35 cellular contexts compared by ENCODE assay signal in the genomic region with DNA sequence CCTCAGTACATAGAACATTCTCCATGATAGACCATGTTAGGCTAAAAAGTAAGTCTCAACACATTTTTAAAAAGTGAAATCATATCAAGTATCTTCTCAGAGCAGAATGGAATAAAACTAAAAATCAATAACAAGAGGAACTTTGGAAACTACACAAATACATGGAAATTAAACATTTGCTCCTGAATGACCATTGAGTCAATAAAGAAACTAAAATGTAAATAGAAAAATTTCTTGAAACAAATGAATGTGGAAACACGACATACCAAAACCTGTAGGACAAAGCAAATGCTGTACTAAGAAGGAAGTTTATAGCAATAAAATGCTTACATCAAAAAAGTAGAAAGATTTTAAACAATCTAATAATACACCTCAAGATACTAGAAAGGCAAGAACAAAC.
"Had no signal": no experiment of that assay in that cellular context is flagged by ENCODE, and none has a peak within 500 bp of the region (broad histone marks: within the 10 kb centered on the region; RNA-seq: fewer than 3 reads in every experiment).

No MANE protein-coding gene starts in this region.

- H3K27me3 ChIP-seq: MG63 had no signal

- H3K4me3 ChIP-seq: MG63 had no signal

- H3K9me3 ChIP-seq: MG63 had no signal

- DNase-seq: Karpas-422, Kasumi-1, MG63, MM.1S, MV-4-11, NCI-H1048, NCI-H1092, NCI-H1092 treated with DMSO at 0.1 percent for 48 hours, NCI-H1105, NCI-H1105 treated with DMSO at 0.1 percent for 48 hours, NCI-H1417, NCI-H1417 treated with DMSO at 0.1 percent for 48 hours, NCI-H1436, NCI-H1436 treated with DMSO at 0.1 percent for 48 hours, NCI-H146, NCI-H1694, NCI-H1694 treated with DMSO at 0.1 percent for 48 hours, NCI-H187, NCI-H187 treated with DMSO at 0.1 percent for 48 hours, NCI-H1930, NCI-H2029, NCI-H2029 treated with DMSO at 0.1 percent for 48 hours, NCI-H2081, NCI-H2081 treated with DMSO at 0.1 percent for 48 hours, NCI-H2107, NCI-H2171, NCI-H2171 treated with DMSO at 0.1 percent for 48 hours, NCI-H2227 treated with DMSO at 0.1 percent for 48 hours, NCI-H226, NCI-H345, NCI-H446, NCI-H446 treated with DMSO at 0.1 percent for 48 hours, NCI-H510A, NCI-H510A treated with DMSO at 0.1 percent for 48 hours, NCI-H524 had no signal
